Comparison of ENCODE assay signal across 9 cellular contexts in the genomic region with DNA sequence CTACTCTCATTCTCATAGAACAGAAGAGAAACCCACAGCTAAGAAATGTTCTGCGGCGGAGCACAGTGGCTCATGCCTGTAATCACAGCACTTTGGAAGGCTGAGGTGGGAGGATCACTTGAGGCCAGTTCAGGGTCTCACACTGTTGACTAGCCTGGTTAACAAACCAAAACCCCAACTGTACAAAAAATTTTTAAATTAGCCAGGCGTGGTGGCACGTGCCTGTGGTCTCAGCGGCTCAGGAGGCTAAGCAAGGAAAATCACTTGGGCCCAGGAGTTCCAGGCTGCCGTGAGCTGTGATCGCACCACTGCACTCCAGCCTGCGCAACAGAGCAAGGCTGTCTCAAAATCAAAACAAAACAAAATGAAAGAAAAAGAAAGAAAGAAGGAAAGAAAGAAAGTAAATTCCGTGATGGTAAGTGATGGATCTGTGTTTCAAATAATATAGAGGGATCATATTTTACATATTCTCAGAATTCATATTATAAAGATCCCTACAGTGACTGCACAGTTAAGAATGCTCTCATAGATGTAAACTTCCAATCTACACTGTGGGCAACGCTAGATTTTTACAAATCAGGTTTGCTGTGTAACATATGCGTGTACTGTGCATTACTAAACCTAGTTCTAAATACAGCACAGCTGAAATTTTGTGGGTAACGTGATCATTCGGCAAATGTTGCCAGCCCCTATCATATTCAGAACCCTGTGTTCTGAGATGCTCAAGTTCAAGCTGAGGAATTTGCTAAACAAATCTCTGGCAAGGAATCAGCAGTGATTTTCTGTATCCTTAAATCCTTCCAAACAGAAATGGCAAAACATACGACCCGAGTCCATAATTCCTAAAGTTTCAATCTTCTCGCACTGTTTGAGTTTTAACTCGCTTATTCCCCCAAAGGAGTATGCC. TPM values are rescaled to one million over a fixed set of nuclear protein-coding genes. Genes with fewer than 3 reads are reported as not detected.
DNase-seq lines count a peak whose midpoint lies in the region; ATAC-seq and TF ChIP-seq lines count a peak whose summit lies in the region.
"Had no signal": no experiment of that assay in that cellular context is flagged by ENCODE, and none has a peak within 500 bp of the region (broad histone marks: within the 10 kb centered on the region; RNA-seq: fewer than 3 reads in every experiment).

No MANE protein-coding gene starts in this region.

- intact Hi-C loops in Caco-2 (cut with micrococcal nuclease; ENCODE audit: unreplicated experiment): no loop called here

- peaks cover 3% of the 10 kb centered on the region for H3K27me3 Mint-ChIP-seq in Caco-2 (ENCODE audit: insufficient read depth, unreplicated experiment)
- peaks cover 4% of the 10 kb centered on the region for H3K27me3 Mint-ChIP-seq in activated naive CD8-positive, alpha-beta T cell treated with anti-CD3 and anti-CD28 coated beads, Interleukin-2, amount 10 ng/mL, durations not matched to agents 7 days and 5 days

- H3K4me1 ChIP-seq in Caco-2: peaks cover 8% of the 10 kb centered on the region
- H3K4me1 ChIP-seq in upper lobe of left lung: peaks cover 26 to 40% (median 29%) of the 10 kb centered on the region in 4 donors

- H3K36me3 ChIP-seq in Caco-2 (ENCODE audit: control insufficient read depth, insufficient read depth, low read length): no peaks in the 10 kb centered on the region; the same call in 1 of the 2 replicates
- peaks cover 0 to 3% (median 0%) of the 10 kb centered on the region in 4 donors for H3K36me3 ChIP-seq in upper lobe of left lung
- H3K36me3 ChIP-seq: neutrophil had no signal

- no peaks in the 10 kb centered on the region for H3K36me3 Mint-ChIP-seq in Caco-2 (ENCODE audit: insufficient read depth, unreplicated experiment)
- no peaks in the 10 kb centered on the region for H3K36me3 Mint-ChIP-seq in activated naive CD8-positive, alpha-beta T cell treated with anti-CD3 and anti-CD28 coated beads, Interleukin-2, amount 10 ng/mL, durations not matched to agents 7 days and 5 days

- H3K27ac ChIP-seq in upper lobe of left lung (peak overlapping the region; percentile 69 to 85 (median 76)), RWPE1 (no peak overlapping the region)

- DNase-seq in Caco-2: no peak
- DNase-seq in activated naive CD8-positive, alpha-beta T cell treated with anti-CD3 and anti-CD28 coated beads, Interleukin-2, amount 10 ng/mL, durations not matched to agents 7 days and 5 days: no peak
- peak; percentile 61 for DNase-seq in kidney tubule cell (ENCODE audit: low spot score)
- DNase-seq in upper lobe of left lung: no peak
- DNase-seq in NCI-H2081 (lab: John Stamatoyannopoulos, UW): no peak
- DNase-seq in RWPE1 (ENCODE audit: low spot score): no peak

- H3K27me3 ChIP-seq in Caco-2 (replicated peaks; ENCODE audit: control insufficient read depth, insufficient read depth, low read length): no peaks in the 10 kb centered on the region
- no peaks in the 10 kb centered on the region for H3K27me3 ChIP-seq in upper lobe of left lung

- peaks cover 16% of the 10 kb centered on the region for H3K4me1 Mint-ChIP-seq in Caco-2 (ENCODE audit: low read depth, unreplicated experiment)
- peaks cover 36% of the 10 kb centered on the region for H3K4me1 Mint-ChIP-seq in activated naive CD8-positive, alpha-beta T cell treated with anti-CD3 and anti-CD28 coated beads, Interleukin-2, amount 10 ng/mL, durations not matched to agents 7 days and 5 days

- peak overlapping the region; percentile 72 for H3K4me3 Mint-ChIP-seq in Caco-2 (ENCODE audit: unreplicated experiment)
- H3K4me3 Mint-ChIP-seq in activated naive CD8-positive, alpha-beta T cell treated with anti-CD3 and anti-CD28 coated beads, Interleukin-2, amount 10 ng/mL, durations not matched to agents 7 days and 5 days: peak overlapping the region; percentile 91

- TF ChIP-seq POLR2A in upper lobe of left lung (IDR thresholded peaks at IDR 0.05): no peak

- BruUV-seq in Caco-2 (replicated peaks; lab: Mats Ljungman, UMichigan): no TSS peak

- H3K9me3 Mint-ChIP-seq in Caco-2 (ENCODE audit: unreplicated experiment): no peaks in the 10 kb centered on the region
- no peaks in the 10 kb centered on the region for H3K9me3 Mint-ChIP-seq in activated naive CD8-positive, alpha-beta T cell treated with anti-CD3 and anti-CD28 coated beads, Interleukin-2, amount 10 ng/mL, durations not matched to agents 7 days and 5 days

- 75 to 82% methylated on average over 17 of the region's 17 CpGs for WGBS in upper lobe of left lung, 2 donors

- H3K9me3 ChIP-seq in Caco-2: no peaks in the 10 kb centered on the region
- no peaks in the 10 kb centered on the region for H3K9me3 ChIP-seq in upper lobe of left lung
- H3K9me3 ChIP-seq: neutrophil had no signal

- TF ChIP-seq EP300 in upper lobe of left lung (IDR thresholded peaks at IDR 0.05): no peak

- no peak overlapping the region for H3K27ac Mint-ChIP-seq in Caco-2 (ENCODE audit: unreplicated experiment)
- H3K27ac Mint-ChIP-seq in activated naive CD8-positive, alpha-beta T cell treated with anti-CD3 and anti-CD28 coated beads, Interleukin-2, amount 10 ng/mL, durations not matched to agents 7 days and 5 days: peak overlapping the region; percentile 89

- CTCF ChIA-PET in Caco-2 (lab: Charles Lee) (no interaction called here), RWPE1 (lab: Yijun Ruan, JAX) (interaction anchor here (0.5 to 1.5 kb wide), 5 partner anchors 8 to 254 kb away, joined by 3 to 22 read pairs (median 3); no protein-coding TSS in a partner anchor)

- ATAC-seq in HG02642 (IDR thresholded peaks at IDR 0.05; ENCODE audit: poor library complexity, unreplicated experiment): peak; percentile 25
- ATAC-seq in activated naive CD8-positive, alpha-beta T cell treated with anti-CD3 and anti-CD28 coated beads, Interleukin-2, amount 10 ng/mL, durations not matched to agents 7 days and 5 days (ENCODE audit: low read depth): no peak
- ATAC-seq in upper lobe of left lung (ENCODE audit: low FRiP score in 2 of 2): no peak
- no peak for ATAC-seq in HG02588 (IDR thresholded peaks at IDR 0.05; ENCODE audit: unreplicated experiment)

- POLR2A ChIA-PET in Caco-2 (lab: Charles Lee): no interaction called here
- POLR2A ChIA-PET in activated naive CD8-positive, alpha-beta T cell treated with anti-CD3 and anti-CD28 coated beads, Interleukin-2, amount 10 ng/mL, durations not matched to agents 7 days and 5 days (lab: Charles Lee): no interaction called here
- POLR2A ChIA-PET in RWPE1 (lab: Yijun Ruan, JAX; ENCODE audit: low non-redundant PET): no interaction called here

- H3K4me3 ChIP-seq in Caco-2 (ENCODE audit: low read depth, low read length) (no peak overlapping the region), upper lobe of left lung (peak overlapping the region in 3 of 4 donors; percentile 86 to 98 (median 90))

- TF ChIP-seq CTCF in Caco-2 (IDR thresholded peaks at IDR 0.05; ENCODE audit: insufficient read depth in 1 of 2, low read depth in 1 of 2, low read length in 1 of 2, severe bottlenecking in 1 of 2, unreplicated experiment in 1 of 2) (no peak), upper lobe of left lung (IDR thresholded peaks at IDR 0.05) (no peak), RWPE1 (conservative IDR thresholded peaks at IDR 0.05; ENCODE audit: low read depth) (no peak)

RNA-seq across cellular contexts. Expression of a gene that starts 1.2 kb away (rescaled TPM):
- 37.8 and 42.8 TPM in 2 replicates for total RNA-seq in Caco-2 (2022)
- total RNA-seq in activated naive CD8-positive, alpha-beta T cell treated with anti-CD3 and anti-CD28 coated beads, Interleukin-2, amount 10 ng/mL, durations not matched to agents 7 days and 5 days: 10 to 100 TPM; 18.5 to 20.2 TPM
- 10 to 100 TPM; 24.1 to 88.6 (median 44.1) TPM for total RNA-seq in upper lobe of left lung
